9 cellular contexts compared by ENCODE assay signal in the genomic region with DNA sequence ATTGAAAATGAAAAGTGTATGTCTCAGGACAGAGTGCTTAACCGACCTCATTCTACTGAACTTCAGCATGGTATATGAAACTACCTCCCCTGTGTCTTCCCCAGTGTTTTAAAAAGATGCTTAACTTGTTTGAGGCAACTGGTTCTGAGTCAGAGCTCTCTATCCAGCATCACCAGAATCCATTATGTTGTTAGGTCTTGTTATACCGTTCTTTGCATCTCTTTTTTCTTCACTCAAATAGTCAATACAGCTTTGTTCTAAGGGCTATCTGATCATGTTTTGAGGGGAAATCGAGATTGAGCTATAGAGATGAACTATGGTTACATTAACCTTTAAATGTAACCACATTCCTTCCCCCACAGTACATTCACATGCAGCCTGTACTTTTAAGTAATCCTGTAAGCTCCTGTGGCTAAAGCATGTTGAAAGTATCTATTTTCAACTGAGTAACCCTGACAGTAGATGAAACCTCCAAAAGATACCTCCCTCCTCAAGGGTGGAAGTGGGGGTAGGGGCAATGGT.
A peak's percentile ranks its signal among the peaks of the same experiment; 100 is the strongest.
DNase-seq lines count a peak whose midpoint lies in the region; ATAC-seq lines count a peak whose summit lies in the region.
"Had no signal": no experiment of that assay in that cellular context is flagged by ENCODE, and none has a peak within 500 bp of the region (broad histone marks: within the 10 kb centered on the region; RNA-seq: fewer than 3 reads in every experiment).

No MANE protein-coding gene starts in this region.

- no peaks in the 10 kb centered on the region for H3K4me1 ChIP-seq in effector memory CD4-positive, alpha-beta T cell (ENCODE audit: control insufficient read depth, insufficient read depth, low read length, poor library complexity, severe bottlenecking)

- H3K27ac ChIP-seq in effector memory CD4-positive, alpha-beta T cell (ENCODE audit: insufficient read depth, low read length, poor library complexity, severe bottlenecking): no peak overlapping the region

- DNase-seq in fibroblast of peridontal ligament (ENCODE audit: extremely low read depth) (peak; percentile 34), putamen (ENCODE audit: low spot score) (no peak), NCI-H1436 treated with DMSO at 0.1 percent for 48 hours (lab: John Stamatoyannopoulos, UW) (no peak), middle frontal gyrus (ENCODE audit: extremely low spot score, low spot score) (no peak)
- DNase-seq in effector memory CD4-positive, alpha-beta T cell: no peak
- DNase-seq: substantia nigra had no signal

- no peak overlapping the region for H3K4me3 ChIP-seq in effector memory CD4-positive, alpha-beta T cell (ENCODE audit: insufficient read depth, low read depth, low read length, poor library complexity, severe bottlenecking)

- peak; percentile 71 for ATAC-seq in GM18868 (IDR thresholded peaks at IDR 0.05; ENCODE audit: unreplicated experiment)
- peak; percentile 57 for ATAC-seq in GM21825 (IDR thresholded peaks at IDR 0.05; ENCODE audit: unreplicated experiment)
- peak; percentile 39 for ATAC-seq in HG03565 (IDR thresholded peaks at IDR 0.05; ENCODE audit: unreplicated experiment)

- no peaks in the 10 kb centered on the region for H3K27me3 ChIP-seq in effector memory CD4-positive, alpha-beta T cell (replicated peaks; ENCODE audit: control insufficient read depth, insufficient read depth, low read length, poor library complexity, severe bottlenecking)

- H3K36me3 ChIP-seq in effector memory CD4-positive, alpha-beta T cell (ENCODE audit: control insufficient read depth, insufficient read depth, low read length): no peaks in the 10 kb centered on the region

- H3K9me3 ChIP-seq in effector memory CD4-positive, alpha-beta T cell (ENCODE audit: control insufficient read depth, low read length): no peaks in the 10 kb centered on the region
